13 cellular contexts compared by ENCODE assay signal in the genomic region with DNA sequence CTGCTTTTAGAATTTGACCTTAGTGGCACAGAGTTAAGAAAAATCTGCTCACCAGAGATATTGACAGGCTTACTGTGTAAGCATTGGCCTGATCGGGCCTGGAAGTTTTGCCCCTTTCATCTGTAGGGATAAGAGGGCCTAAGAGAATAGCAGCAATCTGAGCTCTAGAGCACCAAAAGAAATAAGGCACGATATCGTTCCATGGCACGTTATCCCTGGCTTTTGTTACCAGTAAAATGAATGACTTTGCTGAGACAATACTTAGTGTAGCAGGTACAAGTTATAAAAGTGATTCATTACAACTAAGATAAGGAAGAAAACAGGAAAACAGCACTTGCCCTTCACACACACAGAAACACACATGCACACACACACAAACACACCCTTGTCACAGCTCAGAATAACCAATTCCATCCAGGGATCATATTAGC. TPM values are rescaled to one million over a fixed set of nuclear protein-coding genes. Genes with fewer than 3 reads are reported as not detected.
DNase-seq lines count a peak whose midpoint lies in the region; ATAC-seq and TF ChIP-seq lines count a peak whose summit lies in the region.
"Had no signal": no experiment of that assay in that cellular context is flagged by ENCODE, and none has a peak within 500 bp of the region (broad histone marks: within the 10 kb centered on the region; RNA-seq: fewer than 3 reads in every experiment).

No MANE protein-coding gene starts in this region.

- peaks cover 100% of the 10 kb centered on the region for H3K36me3 ChIP-seq in RWPE2 (ENCODE audit: low read depth)
- H3K36me3 ChIP-seq in fibroblast of lung (ENCODE audit: control insufficient read depth, insufficient read depth, low read length) = peaks cover 53% of the 10 kb centered on the region
- H3K36me3 ChIP-seq: neutrophil had no signal

- H2AFZ ChIP-seq in fibroblast of lung (ENCODE audit: low read length) = no peak overlapping the region

- H3K4me1 ChIP-seq in RWPE2 (ENCODE audit: insufficient read depth, poor library complexity, severe bottlenecking) (peaks cover 10% of the 10 kb centered on the region), fibroblast of lung (ENCODE audit: control insufficient read depth, extremely low read depth, insufficient read depth, low read length) (peaks cover 9% of the 10 kb centered on the region)

- peak overlapping the region; percentile 86 for H3K4me2 ChIP-seq in fibroblast of lung (ENCODE audit: extremely low read depth, insufficient read depth, low read length)

- H3K4me3 ChIP-seq in AG10803 (ENCODE audit: low read length) (peak overlapping the region; percentile 87), RWPE2 (ENCODE audit: severe bottlenecking) (no peak overlapping the region), fibroblast of lung (replicated peaks in 1 of 4; ENCODE audit: control extremely low read depth in 1 of 4, insufficient read depth in 1 of 4, low read depth in 3 of 4, low read length in 4 of 4) (peak overlapping the region in 3 of 4 experiments; percentile 5 to 96 (median 10))
- H3K4me3 ChIP-seq: SJCRH30 had no signal

- TF ChIP-seq CTCF in AG10803 (conservative IDR thresholded peaks at IDR 0.05; ENCODE audit: low read length) (no peak), RWPE2 (IDR thresholded peaks at IDR 0.05; ENCODE audit: poor library complexity, severe bottlenecking) (no peak), fibroblast of lung (conservative IDR thresholded peaks at IDR 0.05 in 1 of 2, IDR thresholded peaks at IDR 0.05 in 1 of 2; ENCODE audit: low read depth in 1 of 2, low read length in 2 of 2) (no peak), osteocyte (IDR thresholded peaks at IDR 0.05) (no peak)

- H3K27me3 Mint-ChIP-seq in osteocyte (ENCODE audit: unreplicated experiment) = no peaks in the 10 kb centered on the region

- peaks cover 74% of the 10 kb centered on the region for H3K79me2 ChIP-seq in fibroblast of lung (ENCODE audit: control insufficient read depth, insufficient read depth, low read length)

- H3K9me3 ChIP-seq in RWPE2 (ENCODE audit: severe bottlenecking) (no peaks in the 10 kb centered on the region), fibroblast of lung (ENCODE audit: control insufficient read depth, insufficient read depth, low read depth, low read length) (no peaks in the 10 kb centered on the region)
- H3K9me3 ChIP-seq: neutrophil, SJCRH30 had no signal

- peak overlapping the region; percentile 32 for H3K27ac Mint-ChIP-seq in osteocyte (ENCODE audit: unreplicated experiment)
- H3K27ac Mint-ChIP-seq: B cell had no signal

- H3K9me3 Mint-ChIP-seq in osteocyte (ENCODE audit: unreplicated experiment) = no peaks in the 10 kb centered on the region

- H3K27me3 ChIP-seq in RWPE2 (ENCODE audit: insufficient read depth, poor library complexity, severe bottlenecking) (no peaks in the 10 kb centered on the region), fibroblast of lung (ENCODE audit: control insufficient read depth, insufficient read depth, low read length) (no peaks in the 10 kb centered on the region)
- H3K27me3 ChIP-seq: SJCRH30 had no signal

- H3K27ac ChIP-seq in RWPE2 (ENCODE audit: poor library complexity, severe bottlenecking) = peak overlapping the region; percentile 95
- peak overlapping the region; percentile 37 for H3K27ac ChIP-seq in fibroblast of lung (ENCODE audit: insufficient read depth, low read length)
- H3K27ac ChIP-seq: neutrophil, SJCRH30 had no signal

- H3K9ac ChIP-seq in fibroblast of lung (ENCODE audit: insufficient read depth, low read length) = peak overlapping the region; percentile 5

- peak overlapping the region; percentile 22 for H3K4me3 Mint-ChIP-seq in osteocyte (ENCODE audit: unreplicated experiment)
- H3K4me3 Mint-ChIP-seq: B cell had no signal

- ATAC-seq in RWPE2 (ENCODE audit: low read depth) (no peak), HG02938 (IDR thresholded peaks at IDR 0.05; ENCODE audit: unreplicated experiment) (no peak), HG02610 (IDR thresholded peaks at IDR 0.05; ENCODE audit: unreplicated experiment) (no peak)

- H3K4me1 Mint-ChIP-seq in osteocyte (ENCODE audit: unreplicated experiment) = peaks cover 85% of the 10 kb centered on the region

- peaks cover 85% of the 10 kb centered on the region for H3K36me3 Mint-ChIP-seq in osteocyte (ENCODE audit: unreplicated experiment)

- DNase-seq in AG10803 (ENCODE audit: low read depth) (peak; percentile 82), RWPE2 (ENCODE audit: low spot score) (no peak), fibroblast of lung (ENCODE audit: low read depth in 2 of 2) (no peak), osteocyte (ENCODE audit: extremely low spot score, unreplicated experiment) (no peak), NAMALWA (ENCODE audit: low spot score) (no peak), ecto neural progenitor cell (ENCODE audit: low spot score) (no peak)
- DNase-seq: hippocampal formation, left ventricle myocardium superior, SJCRH30 had no signal

- peaks cover 10% of the 10 kb centered on the region for H4K20me1 ChIP-seq in fibroblast of lung (ENCODE audit: control insufficient read depth, extremely low read depth, insufficient read depth, low read length)

RNA-seq across cellular contexts. Expression of gene THBS1, which starts 5.0 kb away (rescaled TPM):
- total RNA-seq in fibroblast of lung = 631 and 1,745 TPM in 2 replicates
- polyA plus RNA-seq in fibroblast of lung = 533 and 1,512 TPM in 2 replicates
- polyA plus RNA-seq in fibroblast of lung (2012) = 619 and 1,936 TPM in 2 replicates
- polyA minus RNA-seq in fibroblast of lung (ENCODE audit: low replicate concordance) = 5,982 and 9,421 TPM in 2 replicates
- total RNA-seq in osteocyte = 812 and 849 TPM in 2 replicates
